In genomic region chr6:166942393-166943168, GRCh38 we compare ENCODE assay signal across 10 cellular contexts.
DNase-seq lines count a peak whose midpoint lies in the region; ATAC-seq and TF ChIP-seq lines count a peak whose summit lies in the region.
"Had no signal": no experiment of that assay in that cellular context is flagged by ENCODE, and none has a peak within 500 bp of the region (broad histone marks: within the 10 kb centered on the region; RNA-seq: fewer than 3 reads in every experiment).

No MANE protein-coding gene starts in this region.

- no peak for ATAC-seq in HG03432 (IDR thresholded peaks at IDR 0.05; ENCODE audit: unreplicated experiment)
- no peak for ATAC-seq in HG02623 (IDR thresholded peaks at IDR 0.05; ENCODE audit: unreplicated experiment)
- ATAC-seq in GM21526 (IDR thresholded peaks at IDR 0.05; ENCODE audit: low FRiP score, unreplicated experiment) = no peak
- no peak for ATAC-seq in HG02970 (IDR thresholded peaks at IDR 0.05; ENCODE audit: low FRiP score, unreplicated experiment)
- ATAC-seq: Right ventricle myocardium inferior had no signal

- DNase-seq in CD1c-positive myeloid dendritic cell (ENCODE audit: extremely low spot score) (peak; percentile 57), nephron progenitor cell (no peak)
- peak; percentile 86 for DNase-seq in T-helper 2 cell treated with Interferon-gamma antibody and Interleukin-4, amounts not matched to agents 5 μg/mL and 100 μg/mL, for 36 hours (ENCODE audit: low spot score)

- peaks cover 65% of the 10 kb centered on the region for H3K36me3 Mint-ChIP-seq in T-helper 2 cell treated with Interferon-gamma antibody and Interleukin-4, amounts not matched to agents 5 μg/mL and 100 μg/mL, for 36 hours (ENCODE audit: low read depth)
- H3K36me3 Mint-ChIP-seq in activated naive CD4-positive, alpha-beta T cell treated with anti-CD3 and anti-CD28 coated beads, Interleukin-2, amount 50 U/mL, for 24 hours = peaks cover 13% of the 10 kb centered on the region
- peaks cover 65% of the 10 kb centered on the region for H3K36me3 Mint-ChIP-seq in nephron progenitor cell (ENCODE audit: low read depth)

- H3K4me1 Mint-ChIP-seq in T-helper 2 cell treated with Interferon-gamma antibody and Interleukin-4, amounts not matched to agents 5 μg/mL and 100 μg/mL, for 36 hours (ENCODE audit: low read depth) = peaks cover 21% of the 10 kb centered on the region
- H3K4me1 Mint-ChIP-seq in activated naive CD4-positive, alpha-beta T cell treated with anti-CD3 and anti-CD28 coated beads, Interleukin-2, amount 50 U/mL, for 24 hours = peaks cover 40% of the 10 kb centered on the region
- H3K4me1 Mint-ChIP-seq in nephron progenitor cell = peaks cover 20% of the 10 kb centered on the region

- no peaks in the 10 kb centered on the region for H3K27me3 Mint-ChIP-seq in T-helper 2 cell treated with Interferon-gamma antibody and Interleukin-4, amounts not matched to agents 5 μg/mL and 100 μg/mL, for 36 hours (ENCODE audit: low read depth)
- H3K27me3 Mint-ChIP-seq in activated naive CD4-positive, alpha-beta T cell treated with anti-CD3 and anti-CD28 coated beads, Interleukin-2, amount 50 U/mL, for 24 hours = no peaks in the 10 kb centered on the region
- peaks cover 3% of the 10 kb centered on the region for H3K27me3 Mint-ChIP-seq in nephron progenitor cell (ENCODE audit: low read depth, poor library complexity)

- no peak for TF ChIP-seq CTCF in nephron progenitor cell (IDR thresholded peaks at IDR 0.05)

- H3K27ac Mint-ChIP-seq in T-helper 2 cell treated with Interferon-gamma antibody and Interleukin-4, amounts not matched to agents 5 μg/mL and 100 μg/mL, for 36 hours = peak overlapping the region; percentile 57
- H3K27ac Mint-ChIP-seq in activated naive CD4-positive, alpha-beta T cell treated with anti-CD3 and anti-CD28 coated beads, Interleukin-2, amount 50 U/mL, for 24 hours = peak overlapping the region; percentile 96
- peak overlapping the region; percentile 52 for H3K27ac Mint-ChIP-seq in nephron progenitor cell
- H3K27ac Mint-ChIP-seq: nephron had no signal

- peak overlapping the region; percentile 58 for H3K4me3 Mint-ChIP-seq in T-helper 2 cell treated with Interferon-gamma antibody and Interleukin-4, amounts not matched to agents 5 μg/mL and 100 μg/mL, for 36 hours
- peak overlapping the region; percentile 79 for H3K4me3 Mint-ChIP-seq in activated naive CD4-positive, alpha-beta T cell treated with anti-CD3 and anti-CD28 coated beads, Interleukin-2, amount 50 U/mL, for 24 hours
- no peak overlapping the region for H3K4me3 Mint-ChIP-seq in nephron progenitor cell
- H3K4me3 Mint-ChIP-seq: nephron had no signal

- H3K9me3 Mint-ChIP-seq in T-helper 2 cell treated with Interferon-gamma antibody and Interleukin-4, amounts not matched to agents 5 μg/mL and 100 μg/mL, for 36 hours = no peaks in the 10 kb centered on the region
- H3K9me3 Mint-ChIP-seq in activated naive CD4-positive, alpha-beta T cell treated with anti-CD3 and anti-CD28 coated beads, Interleukin-2, amount 50 U/mL, for 24 hours = no peaks in the 10 kb centered on the region
- H3K9me3 Mint-ChIP-seq in nephron progenitor cell = peaks cover 21% of the 10 kb centered on the region
